2 cellular contexts compared by ENCODE assay signal in the genomic region with DNA sequence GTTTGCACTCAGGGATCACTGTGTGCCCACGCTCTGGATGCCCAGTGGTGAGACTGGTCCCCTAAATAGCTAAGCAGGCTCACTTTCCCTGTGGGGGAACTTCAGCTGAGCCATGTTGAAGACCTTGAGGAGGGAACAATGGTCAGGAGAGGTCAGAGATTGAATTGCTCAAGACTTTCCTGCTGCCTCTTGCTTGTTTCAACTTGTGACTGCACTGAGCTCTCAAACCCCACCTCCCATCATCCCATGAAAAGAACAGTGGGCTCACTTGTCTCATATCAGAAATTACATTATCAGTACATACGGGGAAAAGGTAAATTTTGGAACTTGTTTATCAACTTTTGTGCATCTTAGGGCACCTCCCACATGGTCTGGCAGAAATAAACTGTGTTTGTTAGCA.
TF ChIP-seq lines count a peak whose summit lies in the region.

No MANE protein-coding gene starts in this region.

TF ChIP-seq in H1, 55 proteins besides CTCF, POLR2A, EP300 and RAD21:
- TF ChIP-seq JUND (IDR thresholded peaks at IDR 0.05; ENCODE audit: low read length): no peak
- TF ChIP-seq HDAC2 (IDR thresholded peaks at IDR 0.05; ENCODE audit: borderline replicate concordance in 1 of 2, low read depth in 2 of 2, low read length in 2 of 2): no peak
- TF ChIP-seq CBX8 (IDR thresholded peaks at IDR 0.05; ENCODE audit: borderline replicate concordance, low read depth, low read length): no peak
- TF ChIP-seq GTF2F1 (IDR thresholded peaks at IDR 0.05; ENCODE audit: borderline replicate concordance, low read depth, low read length): no peak
- no peak for TF ChIP-seq TAF7 (optimal IDR thresholded peaks at IDR 0.05; ENCODE audit: borderline replicate concordance, low read depth, low read length)
- no peak for TF ChIP-seq ATF2 (IDR thresholded peaks at IDR 0.05; ENCODE audit: low read length)
- TF ChIP-seq SIX5 (IDR thresholded peaks at IDR 0.05; ENCODE audit: low read depth, low read length): no peak
- TF ChIP-seq SIN3A (conservative IDR thresholded peaks at IDR 0.05 in 1 of 2, IDR thresholded peaks at IDR 0.05 in 1 of 2; ENCODE audit: low read depth in 1 of 2, low read length in 2 of 2): no peak
- no peak for TF ChIP-seq BCL11A (IDR thresholded peaks at IDR 0.05; ENCODE audit: low read depth in 2 of 2, low read length in 2 of 2)
- no peak for TF ChIP-seq RXRA (IDR thresholded peaks at IDR 0.05; ENCODE audit: insufficient read depth, low read depth, low read length)
- no peak for TF ChIP-seq FOSL1 (IDR thresholded peaks at IDR 0.05; ENCODE audit: insufficient read depth, low read depth, low read length)
- TF ChIP-seq CHD1 (IDR thresholded peaks at IDR 0.05; ENCODE audit: low read depth, low read length): no peak
- no peak for TF ChIP-seq EGR1 (IDR thresholded peaks at IDR 0.05; ENCODE audit: borderline replicate concordance, low read depth, low read length)
- TF ChIP-seq PHF8 (conservative IDR thresholded peaks at IDR 0.05; ENCODE audit: low read depth, low read length): no peak
- no peak for TF ChIP-seq KDM1A (IDR thresholded peaks at IDR 0.05; ENCODE audit: borderline replicate concordance, low read length)
- no peak for TF ChIP-seq HDAC6 (IDR thresholded peaks at IDR 0.05; ENCODE audit: low read depth, low read length)
- TF ChIP-seq SRF (IDR thresholded peaks at IDR 0.05; ENCODE audit: low read depth, low read length): no peak
- TF ChIP-seq RFX5 (IDR thresholded peaks at IDR 0.05; ENCODE audit: borderline replicate concordance, low read depth, low read length): no peak
- no peak for TF ChIP-seq ZNF274 (IDR thresholded peaks at IDR 0.05; ENCODE audit: borderline replicate concordance, extremely low read depth, low read length)
- TF ChIP-seq CREB1 (IDR thresholded peaks at IDR 0.05): no peak

TF ChIP-seq in HepG2, 621 proteins besides CTCF, POLR2A, EP300 and RAD21 (continues in another document):
- TF ChIP-seq CERS6 (CRISPR knock-in tag; IDR thresholded peaks at IDR 0.05) (no peak), ZNF777 (CRISPR knock-in tag; IDR thresholded peaks at IDR 0.05) (no peak), RBAK (CRISPR knock-in tag; IDR thresholded peaks at IDR 0.05) (peak; percentile 53; the same call in 1 of the 2 replicates), GATAD2A (CRISPR knock-in tag; IDR thresholded peaks at IDR 0.05) (peak; percentile 54), DDIT3 (CRISPR knock-in tag; IDR thresholded peaks at IDR 0.05) (no peak), PTBP1 (IDR thresholded peaks at IDR 0.05; ENCODE audit: low read depth, low read length, poor library complexity, severe bottlenecking) (no peak), SAFB2 (CRISPR knock-in tag; IDR thresholded peaks at IDR 0.05; ENCODE audit: borderline replicate concordance, low read depth) (no peak), SMYD3 (CRISPR knock-in tag; IDR thresholded peaks at IDR 0.05) (no peak), ELF1 (CRISPR knock-in tag; IDR thresholded peaks at IDR 0.05) (no peak), ZFP36L2 (CRISPR knock-in tag; IDR thresholded peaks at IDR 0.05) (no peak), SALL1 (CRISPR knock-in tag; IDR thresholded peaks at IDR 0.05) (0 out of 2 replicates have a peak, but pooled peaks have one; percentile 36), ISX (CRISPR knock-in tag; conservative IDR thresholded peaks at IDR 0.05) (no peak), NCOA2 (CRISPR knock-in tag; IDR thresholded peaks at IDR 0.05) (peak; percentile 36; the same call in 1 of the 2 replicates), ZNF354B (CRISPR knock-in tag; IDR thresholded peaks at IDR 0.05) (no peak), ZBTB7A (CRISPR knock-in tag; IDR thresholded peaks at IDR 0.05) (no peak), ZNF383 (CRISPR knock-in tag; IDR thresholded peaks at IDR 0.05; ENCODE audit: borderline replicate concordance) (no peak), ZNF350 (CRISPR knock-in tag; IDR thresholded peaks at IDR 0.05; ENCODE audit: borderline replicate concordance, low read depth) (no peak), CEBPG (CRISPR knock-in tag; IDR thresholded peaks at IDR 0.05) (peak; percentile 69), SRSF1 (optimal IDR thresholded peaks at IDR 0.05; ENCODE audit: low read depth, low read length) (no peak), ZNF501 (CRISPR knock-in tag; IDR thresholded peaks at IDR 0.05) (no peak), RCOR2 (CRISPR knock-in tag; IDR thresholded peaks at IDR 0.05) (no peak), ZNF101 (CRISPR knock-in tag; IDR thresholded peaks at IDR 0.05; ENCODE audit: borderline replicate concordance, low read depth) (no peak), SOX13 (IDR thresholded peaks at IDR 0.05) (0 out of 2 replicates have a peak, but pooled peaks have one; percentile 21), SOX13 (CRISPR knock-in tag; conservative IDR thresholded peaks at IDR 0.05 in 1 of 2, IDR thresholded peaks at IDR 0.05 in 1 of 2) (peak in 1 of 2 experiments; percentile 73; a peak in 2 of 4 replicates), SRSF4 (IDR thresholded peaks at IDR 0.05; ENCODE audit: low read depth, low read length, poor library complexity, severe bottlenecking) (no peak), RXRB (CRISPR knock-in tag; IDR thresholded peaks at IDR 0.05; ENCODE audit: borderline replicate concordance) (0 out of 2 replicates have a peak, but pooled peaks have one; percentile 13), MXD4 (CRISPR knock-in tag; IDR thresholded peaks at IDR 0.05) (no peak), AGO1 (IDR thresholded peaks at IDR 0.05; ENCODE audit: low read depth, low read length, poor library complexity, severe bottlenecking) (no peak), KLF15 (CRISPR knock-in tag; IDR thresholded peaks at IDR 0.05; ENCODE audit: borderline replicate concordance) (no peak), RNF219 (CRISPR knock-in tag; IDR thresholded peaks at IDR 0.05) (no peak), SOX6 (IDR thresholded peaks at IDR 0.05) (no peak), SOX6 (CRISPR knock-in tag; IDR thresholded peaks at IDR 0.05) (peak; percentile 82), ZFY (CRISPR knock-in tag; IDR thresholded peaks at IDR 0.05) (no peak), ZNF747 (CRISPR knock-in tag; IDR thresholded peaks at IDR 0.05; ENCODE audit: borderline replicate concordance) (no peak), GLI4 (CRISPR knock-in tag; IDR thresholded peaks at IDR 0.05; ENCODE audit: borderline replicate concordance) (no peak), ELF4 (CRISPR knock-in tag; IDR thresholded peaks at IDR 0.05; ENCODE audit: borderline replicate concordance) (no peak), NFYB (CRISPR knock-in tag; IDR thresholded peaks at IDR 0.05) (no peak), PRMT3 (CRISPR knock-in tag; IDR thresholded peaks at IDR 0.05; ENCODE audit: borderline replicate concordance, low read depth) (no peak), ZNF543 (CRISPR knock-in tag; IDR thresholded peaks at IDR 0.05) (0 out of 2 replicates have a peak, but pooled peaks have one; percentile 43), NAIF1 (CRISPR knock-in tag; IDR thresholded peaks at IDR 0.05; ENCODE audit: borderline replicate concordance) (no peak)
- TF ChIP-seq, protein P1, sequence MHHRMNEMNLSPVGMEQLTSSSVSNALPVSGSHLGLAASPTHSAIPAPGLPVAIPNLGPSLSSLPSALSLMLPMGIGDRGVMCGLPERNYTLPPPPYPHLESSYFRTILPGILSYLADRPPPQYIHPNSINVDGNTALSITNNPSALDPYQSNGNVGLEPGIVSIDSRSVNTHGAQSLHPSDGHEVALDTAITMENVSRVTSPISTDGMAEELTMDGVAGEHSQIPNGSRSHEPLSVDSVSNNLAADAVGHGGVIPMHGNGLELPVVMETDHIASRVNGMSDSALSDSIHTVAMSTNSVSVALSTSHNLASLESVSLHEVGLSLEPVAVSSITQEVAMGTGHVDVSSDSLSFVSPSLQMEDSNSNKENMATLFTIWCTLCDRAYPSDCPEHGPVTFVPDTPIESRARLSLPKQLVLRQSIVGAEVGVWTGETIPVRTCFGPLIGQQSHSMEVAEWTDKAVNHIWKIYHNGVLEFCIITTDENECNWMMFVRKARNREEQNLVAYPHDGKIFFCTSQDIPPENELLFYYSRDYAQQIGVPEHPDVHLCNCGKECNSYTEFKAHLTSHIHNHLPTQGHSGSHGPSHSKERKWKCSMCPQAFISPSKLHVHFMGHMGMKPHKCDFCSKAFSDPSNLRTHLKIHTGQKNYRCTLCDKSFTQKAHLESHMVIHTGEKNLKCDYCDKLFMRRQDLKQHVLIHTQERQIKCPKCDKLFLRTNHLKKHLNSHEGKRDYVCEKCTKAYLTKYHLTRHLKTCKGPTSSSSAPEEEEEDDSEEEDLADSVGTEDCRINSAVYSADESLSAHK (CRISPR knock-in tag; IDR thresholded peaks at IDR 0.05; ENCODE audit: borderline replicate concordance): no peak
- TF ChIP-seq, protein P2, sequence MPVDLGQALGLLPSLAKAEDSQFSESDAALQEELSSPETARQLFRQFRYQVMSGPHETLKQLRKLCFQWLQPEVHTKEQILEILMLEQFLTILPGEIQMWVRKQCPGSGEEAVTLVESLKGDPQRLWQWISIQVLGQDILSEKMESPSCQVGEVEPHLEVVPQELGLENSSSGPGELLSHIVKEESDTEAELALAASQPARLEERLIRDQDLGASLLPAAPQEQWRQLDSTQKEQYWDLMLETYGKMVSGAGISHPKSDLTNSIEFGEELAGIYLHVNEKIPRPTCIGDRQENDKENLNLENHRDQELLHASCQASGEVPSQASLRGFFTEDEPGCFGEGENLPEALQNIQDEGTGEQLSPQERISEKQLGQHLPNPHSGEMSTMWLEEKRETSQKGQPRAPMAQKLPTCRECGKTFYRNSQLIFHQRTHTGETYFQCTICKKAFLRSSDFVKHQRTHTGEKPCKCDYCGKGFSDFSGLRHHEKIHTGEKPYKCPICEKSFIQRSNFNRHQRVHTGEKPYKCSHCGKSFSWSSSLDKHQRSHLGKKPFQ (CRISPR knock-in tag; IDR thresholded peaks at IDR 0.05; ENCODE audit: insufficient replicate concordance): no peak
- TF ChIP-seq, protein P3, sequence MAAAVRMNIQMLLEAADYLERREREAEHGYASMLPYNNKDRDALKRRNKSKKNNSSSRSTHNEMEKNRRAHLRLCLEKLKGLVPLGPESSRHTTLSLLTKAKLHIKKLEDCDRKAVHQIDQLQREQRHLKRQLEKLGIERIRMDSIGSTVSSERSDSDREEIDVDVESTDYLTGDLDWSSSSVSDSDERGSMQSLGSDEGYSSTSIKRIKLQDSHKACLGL (CRISPR knock-in tag; IDR thresholded peaks at IDR 0.05): no peak
- TF ChIP-seq, protein P4, sequence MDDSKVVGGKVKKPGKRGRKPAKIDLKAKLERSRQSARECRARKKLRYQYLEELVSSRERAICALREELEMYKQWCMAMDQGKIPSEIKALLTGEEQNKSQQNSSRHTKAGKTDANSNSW (CRISPR knock-in tag; IDR thresholded peaks at IDR 0.05; ENCODE audit: borderline replicate concordance): no peak
- TF ChIP-seq, protein P5, sequence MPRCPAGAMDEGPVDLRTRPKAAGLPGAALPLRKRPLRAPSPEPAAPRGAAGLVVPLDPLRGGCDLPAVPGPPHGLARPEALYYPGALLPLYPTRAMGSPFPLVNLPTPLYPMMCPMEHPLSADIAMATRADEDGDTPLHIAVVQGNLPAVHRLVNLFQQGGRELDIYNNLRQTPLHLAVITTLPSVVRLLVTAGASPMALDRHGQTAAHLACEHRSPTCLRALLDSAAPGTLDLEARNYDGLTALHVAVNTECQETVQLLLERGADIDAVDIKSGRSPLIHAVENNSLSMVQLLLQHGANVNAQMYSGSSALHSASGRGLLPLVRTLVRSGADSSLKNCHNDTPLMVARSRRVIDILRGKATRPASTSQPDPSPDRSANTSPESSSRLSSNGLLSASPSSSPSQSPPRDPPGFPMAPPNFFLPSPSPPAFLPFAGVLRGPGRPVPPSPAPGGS (CRISPR knock-in tag; IDR thresholded peaks at IDR 0.05): no peak
- TF ChIP-seq, protein P6, sequence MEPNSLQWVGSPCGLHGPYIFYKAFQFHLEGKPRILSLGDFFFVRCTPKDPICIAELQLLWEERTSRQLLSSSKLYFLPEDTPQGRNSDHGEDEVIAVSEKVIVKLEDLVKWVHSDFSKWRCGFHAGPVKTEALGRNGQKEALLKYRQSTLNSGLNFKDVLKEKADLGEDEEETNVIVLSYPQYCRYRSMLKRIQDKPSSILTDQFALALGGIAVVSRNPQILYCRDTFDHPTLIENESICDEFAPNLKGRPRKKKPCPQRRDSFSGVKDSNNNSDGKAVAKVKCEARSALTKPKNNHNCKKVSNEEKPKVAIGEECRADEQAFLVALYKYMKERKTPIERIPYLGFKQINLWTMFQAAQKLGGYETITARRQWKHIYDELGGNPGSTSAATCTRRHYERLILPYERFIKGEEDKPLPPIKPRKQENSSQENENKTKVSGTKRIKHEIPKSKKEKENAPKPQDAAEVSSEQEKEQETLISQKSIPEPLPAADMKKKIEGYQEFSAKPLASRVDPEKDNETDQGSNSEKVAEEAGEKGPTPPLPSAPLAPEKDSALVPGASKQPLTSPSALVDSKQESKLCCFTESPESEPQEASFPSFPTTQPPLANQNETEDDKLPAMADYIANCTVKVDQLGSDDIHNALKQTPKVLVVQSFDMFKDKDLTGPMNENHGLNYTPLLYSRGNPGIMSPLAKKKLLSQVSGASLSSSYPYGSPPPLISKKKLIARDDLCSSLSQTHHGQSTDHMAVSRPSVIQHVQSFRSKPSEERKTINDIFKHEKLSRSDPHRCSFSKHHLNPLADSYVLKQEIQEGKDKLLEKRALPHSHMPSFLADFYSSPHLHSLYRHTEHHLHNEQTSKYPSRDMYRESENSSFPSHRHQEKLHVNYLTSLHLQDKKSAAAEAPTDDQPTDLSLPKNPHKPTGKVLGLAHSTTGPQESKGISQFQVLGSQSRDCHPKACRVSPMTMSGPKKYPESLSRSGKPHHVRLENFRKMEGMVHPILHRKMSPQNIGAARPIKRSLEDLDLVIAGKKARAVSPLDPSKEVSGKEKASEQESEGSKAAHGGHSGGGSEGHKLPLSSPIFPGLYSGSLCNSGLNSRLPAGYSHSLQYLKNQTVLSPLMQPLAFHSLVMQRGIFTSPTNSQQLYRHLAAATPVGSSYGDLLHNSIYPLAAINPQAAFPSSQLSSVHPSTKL (CRISPR knock-in tag; IDR thresholded peaks at IDR 0.05): peak; percentile 32; the same call in 1 of the 2 replicates
